In the genomic region with DNA sequence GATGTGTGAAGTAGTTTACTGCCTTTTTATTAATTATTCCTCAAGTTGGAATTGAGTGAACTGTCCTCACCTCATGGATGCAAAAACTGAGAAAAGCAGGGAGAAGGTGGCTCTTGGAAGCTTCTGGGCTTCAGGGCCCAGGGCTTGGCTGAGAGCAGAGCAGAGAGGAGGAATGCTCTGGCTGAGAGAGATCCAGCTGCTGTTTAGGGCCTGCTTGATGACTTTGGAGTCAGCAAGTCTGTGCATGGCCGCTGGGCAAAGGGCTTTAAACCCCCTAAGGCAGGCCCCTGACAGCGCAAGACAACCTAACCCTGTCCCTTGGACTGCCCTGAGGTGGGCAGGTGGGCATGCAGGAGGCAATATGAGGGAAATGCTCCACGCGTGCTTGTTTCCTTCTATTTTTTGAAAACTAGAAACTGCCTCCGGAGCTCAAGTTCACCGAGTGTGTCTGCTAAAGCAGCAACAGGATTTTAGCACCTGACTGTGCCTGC, we compare ENCODE assay signal across 24 cellular contexts. TPM values are rescaled to one million over a fixed set of nuclear protein-coding genes. Genes with fewer than 3 reads are reported as not detected.
DNase-seq lines count a peak whose midpoint lies in the region; ATAC-seq, FAIRE-seq and TF ChIP-seq lines count a peak whose summit lies in the region.
"Had no signal": no experiment of that assay in that cellular context is flagged by ENCODE, and none has a peak within 500 bp of the region (broad histone marks: within the 10 kb centered on the region; RNA-seq: fewer than 3 reads in every experiment).

No MANE protein-coding gene starts in this region.

- H3K36me3 ChIP-seq in astrocyte (ENCODE audit: insufficient read depth, low read length): peaks cover 47% of the 10 kb centered on the region
- peaks cover 10% of the 10 kb centered on the region for H3K36me3 ChIP-seq in left ventricle myocardium inferior
- H3K36me3 ChIP-seq in upper lobe of right lung: no peaks in the 10 kb centered on the region
- H3K36me3 ChIP-seq in ovary: no peaks in the 10 kb centered on the region
- H3K36me3 ChIP-seq: tibial nerve had no signal

- H3K4me3 Mint-ChIP-seq in astrocyte (ENCODE audit: unreplicated experiment) (peak overlapping the region; percentile 58), nephron progenitor cell (no peak overlapping the region)
- H3K4me3 Mint-ChIP-seq in stimulated activated naive B cell treated with anti-CD40 and anti-IgM and Interleukin-4, amounts not matched to agents 10 μg/mL and 1 μg/mL and 100 μg/mL, for 72 hours: no peak overlapping the region
- H3K4me3 Mint-ChIP-seq: activated CD8-positive, alpha-beta T cell treated with anti-CD3 and anti-CD28 coated beads, Interleukin-2, amount 10 ng/mL, durations not matched to agents 7 days and 5 days; activated naive CD4-positive, alpha-beta T cell treated with anti-CD3 and anti-CD28 coated beads for 36 hours; activated T-cell treated with anti-CD3 and anti-CD28 coated beads, Interleukin-2, amount 50 U/mL, for 24 hours; stimulated activated memory B cell treated with anti-CD40 and anti-IgM and Interleukin-4, amounts not matched to agents 10 μg/mL and 1 μg/mL and 100 μg/mL, for 72 hours had no signal

- H3K9me3 ChIP-seq in astrocyte (ENCODE audit: insufficient read depth, low read depth, low read length) (no peaks in the 10 kb centered on the region), left ventricle myocardium inferior (replicated peaks) (no peaks in the 10 kb centered on the region), upper lobe of right lung (no peaks in the 10 kb centered on the region), ovary (no peaks in the 10 kb centered on the region)
- H3K9me3 ChIP-seq: tibial nerve had no signal

- TF ChIP-seq CTCF in astrocyte (IDR thresholded peaks at IDR 0.05; ENCODE audit: insufficient read depth, low read depth, low read length) (no peak), left ventricle myocardium inferior (IDR thresholded peaks at IDR 0.05; ENCODE audit: borderline replicate concordance) (no peak), nephron progenitor cell (IDR thresholded peaks at IDR 0.05) (no peak), upper lobe of right lung (IDR thresholded peaks at IDR 0.05) (no peak), ovary (IDR thresholded peaks at IDR 0.05) (no peak)

- intact Hi-C loops in left ventricle myocardium inferior (cut with micrococcal nuclease): no loop called here
- intact Hi-C loops in upper lobe of right lung (cut with DNase I): no loop called here
- intact Hi-C loops in ovary (cut with DNase I): loop anchor here in 1 of 4 donors (10.0 kb wide), 1 partner anchor 175 kb away; no protein-coding TSS in a partner anchor

- peaks cover 39% of the 10 kb centered on the region for H3K4me1 ChIP-seq in astrocyte (ENCODE audit: insufficient read depth, low read length)
- H3K4me1 ChIP-seq in left ventricle myocardium inferior: peaks cover 85% of the 10 kb centered on the region
- H3K4me1 ChIP-seq in upper lobe of right lung: peaks cover 28% of the 10 kb centered on the region
- H3K4me1 ChIP-seq in ovary (ENCODE audit: insufficient read depth): peaks cover 12% of the 10 kb centered on the region

- DNase-seq in astrocyte (ENCODE audit: low read depth) (no peak), left ventricle myocardium inferior (no peak), nephron progenitor cell (no peak), upper lobe of right lung (no peak), DMS 273 treated with DMSO at 0.1 percent for 48 hours (lab: John Stamatoyannopoulos, UW) (no peak), ovary (no peak)
- no peak for DNase-seq in stimulated activated naive B cell treated with anti-CD40 and anti-IgM and Interleukin-4, amounts not matched to agents 10 μg/mL and 1 μg/mL and 100 μg/mL, for 72 hours
- no peak for DNase-seq in activated CD4-positive, CD25-positive, alpha-beta regulatory T cell treated with anti-CD3 and anti-CD28 coated beads, Interleukin-2, amount 50 U/mL, for 72 hours
- DNase-seq: activated CD4-positive, CD25-positive, alpha-beta regulatory T cell; activated CD8-positive, alpha-beta T cell treated with anti-CD3 and anti-CD28 coated beads, Interleukin-2, amount 10 ng/mL, durations not matched to agents 7 days and 5 days; activated naive CD4-positive, alpha-beta T cell treated with anti-CD3 and anti-CD28 coated beads for 36 hours; activated T-cell treated with anti-CD3 and anti-CD28 coated beads, Interleukin-2, amount 50 U/mL, for 24 hours; AML-193; GF-D8; NCI-H1436 treated with DMSO at 0.1 percent for 48 hours; NCI-H82 had no signal

- no peak for FAIRE-seq in astrocyte (lab: Jason Lieb, UNC)
- FAIRE-seq: colon, endometrium, keratinocyte had no signal

- H3K9me3 Mint-ChIP-seq in astrocyte (ENCODE audit: unreplicated experiment) (no peaks in the 10 kb centered on the region), nephron progenitor cell (no peaks in the 10 kb centered on the region)
- H3K9me3 Mint-ChIP-seq in stimulated activated naive B cell treated with anti-CD40 and anti-IgM and Interleukin-4, amounts not matched to agents 10 μg/mL and 1 μg/mL and 100 μg/mL, for 72 hours: peaks cover 0 to 2% of the 10 kb centered on the region in 2 donors
- H3K9me3 Mint-ChIP-seq: activated naive CD4-positive, alpha-beta T cell treated with anti-CD3 and anti-CD28 coated beads for 36 hours; activated T-cell treated with anti-CD3 and anti-CD28 coated beads, Interleukin-2, amount 50 U/mL, for 24 hours; stimulated activated memory B cell treated with anti-CD40 and anti-IgM and Interleukin-4, amounts not matched to agents 10 μg/mL and 1 μg/mL and 100 μg/mL, for 72 hours had no signal

- H3K9ac ChIP-seq in astrocyte (ENCODE audit: low read length): no peak overlapping the region

- peaks cover 48% of the 10 kb centered on the region for H3K4me1 Mint-ChIP-seq in astrocyte (ENCODE audit: low read depth, unreplicated experiment)
- peaks cover 83% of the 10 kb centered on the region for H3K4me1 Mint-ChIP-seq in nephron progenitor cell
- H3K4me1 Mint-ChIP-seq in stimulated activated naive B cell treated with anti-CD40 and anti-IgM and Interleukin-4, amounts not matched to agents 10 μg/mL and 1 μg/mL and 100 μg/mL, for 72 hours: peaks cover 1 to 9% of the 10 kb centered on the region in 2 donors

- H3K79me2 ChIP-seq in astrocyte (ENCODE audit: insufficient read depth, low read length): peaks cover 18% of the 10 kb centered on the region

- H4K20me1 ChIP-seq in astrocyte (ENCODE audit: insufficient read depth, low read length): peaks cover 21% of the 10 kb centered on the region

- H3K4me3 ChIP-seq in astrocyte (ENCODE audit: insufficient read depth, low read depth, low read length): no peak overlapping the region
- H3K4me3 ChIP-seq in left ventricle myocardium inferior: peak overlapping the region; percentile 9
- H3K4me3 ChIP-seq in upper lobe of right lung: no peak overlapping the region
- H3K4me3 ChIP-seq in ovary: no peak overlapping the region
- H3K4me3 ChIP-seq: PC-9, SK-N-MC, tibial nerve had no signal

- no peak overlapping the region for H2AFZ ChIP-seq in astrocyte (ENCODE audit: low read depth, low read length)
- H2AFZ ChIP-seq: PC-9 had no signal

- TF ChIP-seq EP300 in ovary (IDR thresholded peaks at IDR 0.05): no peak

- no peak for ATAC-seq in upper lobe of right lung
- no peak for ATAC-seq in stimulated activated naive B cell treated with anti-CD40 and anti-IgM and Interleukin-4, amounts not matched to agents 10 μg/mL and 1 μg/mL and 100 μg/mL, for 72 hours (replicated peaks)
- ATAC-seq: activated CD8-positive, alpha-beta T cell treated with anti-CD3 and anti-CD28 coated beads, Interleukin-2, amount 10 ng/mL, durations not matched to agents 7 days and 5 days; HCT116; stimulated activated memory B cell treated with anti-CD40 and anti-IgM and Interleukin-4, amounts not matched to agents 10 μg/mL and 1 μg/mL and 100 μg/mL, for 72 hours had no signal

- H3K36me3 Mint-ChIP-seq in astrocyte (ENCODE audit: low read depth, unreplicated experiment) (peaks cover 77% of the 10 kb centered on the region), nephron progenitor cell (ENCODE audit: low read depth) (peaks cover 73% of the 10 kb centered on the region)
- no peaks in the 10 kb centered on the region for H3K36me3 Mint-ChIP-seq in stimulated activated naive B cell treated with anti-CD40 and anti-IgM and Interleukin-4, amounts not matched to agents 10 μg/mL and 1 μg/mL and 100 μg/mL, for 72 hours
- H3K36me3 Mint-ChIP-seq: stimulated activated memory B cell treated with anti-CD40 and anti-IgM and Interleukin-4, amounts not matched to agents 10 μg/mL and 1 μg/mL and 100 μg/mL, for 72 hours had no signal

- H3K27ac Mint-ChIP-seq in astrocyte (ENCODE audit: unreplicated experiment): peak overlapping the region; percentile 16
- H3K27ac Mint-ChIP-seq in nephron progenitor cell: peak overlapping the region; percentile 22
- no peak overlapping the region for H3K27ac Mint-ChIP-seq in stimulated activated naive B cell treated with anti-CD40 and anti-IgM and Interleukin-4, amounts not matched to agents 10 μg/mL and 1 μg/mL and 100 μg/mL, for 72 hours
- H3K27ac Mint-ChIP-seq: activated CD8-positive, alpha-beta T cell treated with anti-CD3 and anti-CD28 coated beads, Interleukin-2, amount 10 ng/mL, durations not matched to agents 7 days and 5 days; activated naive CD4-positive, alpha-beta T cell treated with anti-CD3 and anti-CD28 coated beads for 36 hours; activated T-cell treated with anti-CD3 and anti-CD28 coated beads, Interleukin-2, amount 50 U/mL, for 24 hours; stimulated activated memory B cell treated with anti-CD40 and anti-IgM and Interleukin-4, amounts not matched to agents 10 μg/mL and 1 μg/mL and 100 μg/mL, for 72 hours had no signal

- WGBS in ovary, 3 donors: 52 to 57% (median 54%) methylated on average over 6 of the region's 6 CpGs

- no peak for TF ChIP-seq POLR2A in ovary (IDR thresholded peaks at IDR 0.05)

- H3K27ac ChIP-seq in astrocyte (ENCODE audit: low read depth, low read length) (no peak overlapping the region), left ventricle myocardium inferior (replicated peaks) (peak overlapping the region; percentile 88), upper lobe of right lung (peak overlapping the region; percentile 47), ovary (peak overlapping the region in 1 of 2 donors; percentile 23)
- H3K27ac ChIP-seq: PC-9, SK-N-MC had no signal

- no peak overlapping the region for H3K4me2 ChIP-seq in astrocyte (ENCODE audit: low read length)
- H3K4me2 ChIP-seq: PC-9 had no signal

- no peaks in the 10 kb centered on the region for H3K27me3 ChIP-seq in astrocyte (ENCODE audit: insufficient read depth, low read length)
- H3K27me3 ChIP-seq in left ventricle myocardium inferior (ENCODE audit: low read depth): no peaks in the 10 kb centered on the region
- peaks cover 8% of the 10 kb centered on the region for H3K27me3 ChIP-seq in upper lobe of right lung
- H3K27me3 ChIP-seq in ovary: no peaks in the 10 kb centered on the region

- H3K27me3 Mint-ChIP-seq in astrocyte (ENCODE audit: low read depth, unreplicated experiment): no peaks in the 10 kb centered on the region
- peaks cover 9% of the 10 kb centered on the region for H3K27me3 Mint-ChIP-seq in nephron progenitor cell (ENCODE audit: low read depth, poor library complexity)
- peaks cover 64 to 71% of the 10 kb centered on the region in 2 donors for H3K27me3 Mint-ChIP-seq in stimulated activated naive B cell treated with anti-CD40 and anti-IgM and Interleukin-4, amounts not matched to agents 10 μg/mL and 1 μg/mL and 100 μg/mL, for 72 hours

RNA-seq across cellular contexts. Expression of a gene that starts 8.6 kb away (rescaled TPM):
- total RNA-seq in astrocyte (164 and 206 TPM in 2 replicates), left ventricle myocardium inferior (12.4 TPM), upper lobe of right lung (4.9 TPM), ovary (1 to 10 TPM in 2 of 7 donors, under 1 TPM in 5; 0.45 to 8.3 (median 0.83) TPM)
- 1 to 10 TPM in 1 of 2 donors, under 1 TPM in 1; 0.71 to 3.2 TPM for polyA plus RNA-seq in ovary

Comparison
In these comparisons a context has a peak if more than half of its experiments do, and no peak if none do; other contexts are left out.
1. RNA of a gene that starts 8.6 kb away (total RNA-seq): 164 to 206 TPM in astrocyte; 12.4 TPM in left ventricle myocardium inferior (single experiment), 4.9 TPM in upper lobe of right lung (single experiment) and 0.45 to 8.3 TPM in ovary; every median in the first group is over 10 times any median in the second.